Comparison of ENCODE assay signal across 22 cellular contexts in genomic region chr15:48510976-48511375, GRCh38.
A peak's percentile ranks its signal among the peaks of the same experiment; 100 is the strongest.
DNase-seq lines count a peak whose midpoint lies in the region; ATAC-seq, FAIRE-seq and TF ChIP-seq lines count a peak whose summit lies in the region.
"Had no signal": no experiment of that assay in that cellular context is flagged by ENCODE, and none has a peak within 500 bp of the region (broad histone marks: within the 10 kb centered on the region; RNA-seq: fewer than 3 reads in every experiment).

No MANE protein-coding gene starts in this region.

- no peaks in the 10 kb centered on the region for H3K9me3 ChIP-seq in pancreas
- H3K9me3 ChIP-seq: A549 had no signal

- H3K36me3 Mint-ChIP-seq in T-cell: no peaks in the 10 kb centered on the region
- H3K36me3 Mint-ChIP-seq: WTC11 had no signal

- no peaks in the 10 kb centered on the region for H3K36me3 ChIP-seq in pancreas

- H3K27ac Mint-ChIP-seq in T-cell: no peak overlapping the region
- H3K27ac Mint-ChIP-seq: activated naive CD8-positive, alpha-beta T cell treated with anti-CD3 and anti-CD28 coated beads, Interleukin-2, amount 50 U/mL, for 24 hours; mesothelial cell of epicardium; WTC11 had no signal

- H3K4me1 ChIP-seq in pancreas: no peaks in the 10 kb centered on the region
- H3K4me1 ChIP-seq: A549 had no signal

- peak; percentile 64 for ATAC-seq in Right ventricle myocardium superior (ENCODE audit: poor library complexity)
- peak in 3 of 4 donors; percentile 12 to 38 (median 24) for ATAC-seq in pancreas
- no peak for ATAC-seq in T-cell (replicated peaks in 1 of 4)
- ATAC-seq: A549; activated naive CD8-positive, alpha-beta T cell treated with anti-CD3 and anti-CD28 coated beads, Interleukin-2, amount 50 U/mL, for 24 hours; GM12878; WTC11 had no signal

- no peak for TF ChIP-seq CTCF in VCaP (conservative IDR thresholded peaks at IDR 0.05)
- TF ChIP-seq CTCF in pancreas (IDR thresholded peaks at IDR 0.05): no peak

- no peaks in the 10 kb centered on the region for H3K9me3 Mint-ChIP-seq in T-cell
- H3K9me3 Mint-ChIP-seq: activated naive CD8-positive, alpha-beta T cell treated with anti-CD3 and anti-CD28 coated beads, Interleukin-2, amount 50 U/mL, for 24 hours had no signal

- H3K27me3 ChIP-seq in pancreas: no peaks in the 10 kb centered on the region

- H3K4me3 ChIP-seq in pancreas: no peak overlapping the region
- H3K4me3 ChIP-seq: A549, GM12878, skin epidermis had no signal

- H3K4me3 Mint-ChIP-seq in T-cell: no peak overlapping the region
- H3K4me3 Mint-ChIP-seq: activated naive CD8-positive, alpha-beta T cell treated with anti-CD3 and anti-CD28 coated beads, Interleukin-2, amount 50 U/mL, for 24 hours; mesothelial cell of epicardium; WTC11 had no signal

- FAIRE-seq in pancreas (lab: Jason Lieb, UNC): no peak
- FAIRE-seq: A549, GM12878, islet of Langerhans had no signal

- 55 to 61% methylated on average over 6 of the region's 6 CpGs for WGBS in pancreas, 2 donors

- CTCF ChIA-PET in T-cell (lab: Charles Lee): no interaction called here

- H3K27me3 Mint-ChIP-seq in T-cell: no peaks in the 10 kb centered on the region
- H3K27me3 Mint-ChIP-seq: activated naive CD8-positive, alpha-beta T cell treated with anti-CD3 and anti-CD28 coated beads, Interleukin-2, amount 50 U/mL, for 24 hours had no signal

- POLR2A ChIA-PET in T-cell (lab: Charles Lee): no interaction called here

- H3K27ac ChIP-seq in VCaP (peak overlapping the region; percentile 63), pancreas (no peak overlapping the region)
- H3K27ac ChIP-seq: A549, skin epidermis had no signal

- no peaks in the 10 kb centered on the region for H3K4me1 Mint-ChIP-seq in T-cell
- H3K4me1 Mint-ChIP-seq: activated naive CD8-positive, alpha-beta T cell treated with anti-CD3 and anti-CD28 coated beads, Interleukin-2, amount 50 U/mL, for 24 hours; WTC11 had no signal

- in situ Hi-C loops in G401 (cut with HindIII; ENCODE audit: low sequenced_read_pairs): no loop called here

- peak; percentile 41 for DNase-seq in AG08395 (ENCODE audit: low spot score)
- DNase-seq in Right ventricle myocardium superior: no peak
- no peak for DNase-seq in pancreas
- DNase-seq in G401 (ENCODE audit: low spot score): no peak
- no peak for DNase-seq in iPS-NIHi7 (ENCODE audit: extremely low spot score)
- no peak for DNase-seq in T-cell
- DNase-seq in kidney tubule cell (ENCODE audit: low spot score): no peak
- DNase-seq: activated CD8-positive, alpha-beta memory T cell treated with anti-CD3 and anti-CD28 coated beads for 24 hours; activated naive CD8-positive, alpha-beta T cell treated with anti-CD3 and anti-CD28 coated beads, Interleukin-2, amount 50 U/mL, for 24 hours; glutamatergic neuron; IMR-90; NCI-H1105 treated with DMSO at 0.1 percent for 48 hours; NCI-H2171; NCI-H748 treated with DMSO at 0.1 percent for 48 hours; stimulated activated naive CD4-positive, alpha-beta T cell had no signal

- intact Hi-C loops in Right ventricle myocardium superior (cut with DNase I): loop anchor here (10.0 kb wide), 1 partner anchor 56 kb away; no protein-coding TSS in a partner anchor
- intact Hi-C loops in pancreas (cut with DNase I): no loop called here

Comparison
In these comparisons a context has a peak if more than half of its experiments do, and no peak if none do; other contexts are left out.
1. ATAC-seq: peak in Right ventricle myocardium superior (single experiment) and pancreas (3 of 4); none in T-cell (0 of 4).